16 cellular contexts compared by ENCODE assay signal in genomic region chr20:41242807-41243206, GRCh38.
"Had no signal": no experiment of that assay in that cellular context is flagged by ENCODE, and none has a peak within 500 bp of the region (broad histone marks: within the 10 kb centered on the region; RNA-seq: fewer than 3 reads in every experiment).

No MANE protein-coding gene starts in this region.

- H3K27ac Mint-ChIP-seq: activated B cell treated with CpG ODN at 0.5 μM for 24 hours; effector memory CD8-positive, alpha-beta T cell had no signal

- H3K36me3 ChIP-seq: left lung, pancreas, thyroid gland had no signal

- H3K27ac ChIP-seq: epithelial cell of prostate, gastroesophageal sphincter, left lung, pancreas had no signal

- H3K27me3 Mint-ChIP-seq: activated B cell treated with CpG ODN at 0.5 μM for 24 hours; brain; effector memory CD8-positive, alpha-beta T cell had no signal

- H3K27me3 ChIP-seq: gastroesophageal sphincter, left lung, pancreas, thyroid gland had no signal

- H3K4me3 Mint-ChIP-seq: activated B cell treated with CpG ODN at 0.5 μM for 24 hours; activated T-cell treated with anti-CD3 and anti-CD28 coated beads, Interleukin-2, amount 50 U/mL, for 72 hours; brain; effector memory CD8-positive, alpha-beta T cell; neural crest cell had no signal

- H3K9me3 Mint-ChIP-seq: activated B cell treated with CpG ODN at 0.5 μM for 24 hours; activated T-cell treated with anti-CD3 and anti-CD28 coated beads, Interleukin-2, amount 50 U/mL, for 72 hours; effector memory CD8-positive, alpha-beta T cell had no signal

- DNase-seq: activated B cell treated with CpG ODN at 0.5 μM for 24 hours; activated CD4-positive, alpha-beta T cell treated with anti-CD3 and anti-CD28 coated beads, Interleukin-2, amount 50 U/mL, for 1 hour; activated CD8-positive, alpha-beta memory T cell treated with anti-CD3 and anti-CD28 coated beads, Interleukin-2, amount 50 U/mL, for 4 hours; activated naive CD4-positive, alpha-beta T cell; activated T-cell treated with anti-CD3 and anti-CD28 coated beads, Interleukin-2, amount 50 U/mL, for 72 hours; amniotic stem cell; effector memory CD8-positive, alpha-beta T cell; left lung; pancreas; stimulated activated CD4-positive, alpha-beta T cell treated with anti-CD3 and anti-CD28 coated beads, Interleukin-4, amount 100 ng/mL, for 1 hour; stimulated activated CD8-positive, alpha-beta memory T cell treated with anti-CD3 and anti-CD28 coated beads, Interleukin-4, amount 100 ng/mL, for 48 hours; thyroid gland had no signal

- ATAC-seq: activated T-cell treated with anti-CD3 and anti-CD28 coated beads, Interleukin-2, amount 50 U/mL, for 72 hours; effector memory CD8-positive, alpha-beta T cell; gastroesophageal sphincter; left lung; pancreas had no signal

- H3K9me3 ChIP-seq: gastroesophageal sphincter, left lung, pancreas, thyroid gland had no signal

- H3K4me3 ChIP-seq: gastroesophageal sphincter, left lung, pancreas, thyroid gland had no signal
